In the genomic region with DNA sequence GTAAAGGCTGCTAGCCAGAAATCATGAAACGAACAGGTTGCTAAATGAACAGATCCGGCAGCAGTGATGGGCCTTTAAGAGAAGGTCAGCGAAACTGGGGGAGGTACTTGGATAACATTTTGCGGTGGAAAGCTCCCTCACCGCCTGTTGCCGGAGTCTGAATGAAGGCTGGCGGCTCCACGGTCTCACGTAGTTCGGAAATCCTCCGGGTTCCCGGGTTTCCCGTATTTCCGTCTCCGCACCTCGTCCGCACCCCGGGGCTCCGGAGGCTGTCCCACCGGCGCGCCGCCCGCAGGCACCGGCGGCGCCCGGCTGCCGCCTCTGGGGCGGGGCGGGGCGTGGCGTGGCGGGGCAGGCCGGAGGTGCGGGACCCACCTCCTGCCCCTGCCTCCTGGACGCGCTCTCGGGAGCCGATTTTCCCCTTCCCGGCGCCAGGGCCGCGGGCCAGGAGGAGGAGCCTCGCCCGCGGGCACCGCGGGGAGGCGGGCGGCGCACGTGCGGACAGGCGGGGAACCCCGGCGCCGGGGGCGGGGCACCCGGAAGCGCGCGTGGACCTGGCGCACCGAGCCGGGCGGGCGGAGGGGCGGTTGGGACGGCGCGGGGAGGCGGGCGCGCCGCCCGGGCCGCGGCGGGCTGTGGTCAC, we compare ENCODE assay signal across 8 cellular contexts. TPM values are rescaled to one million over a fixed set of nuclear protein-coding genes. Genes with fewer than 3 reads are reported as not detected.
DNase-seq lines count a peak whose midpoint lies in the region; ATAC-seq and TF ChIP-seq lines count a peak whose summit lies in the region.

A gene with protein sequence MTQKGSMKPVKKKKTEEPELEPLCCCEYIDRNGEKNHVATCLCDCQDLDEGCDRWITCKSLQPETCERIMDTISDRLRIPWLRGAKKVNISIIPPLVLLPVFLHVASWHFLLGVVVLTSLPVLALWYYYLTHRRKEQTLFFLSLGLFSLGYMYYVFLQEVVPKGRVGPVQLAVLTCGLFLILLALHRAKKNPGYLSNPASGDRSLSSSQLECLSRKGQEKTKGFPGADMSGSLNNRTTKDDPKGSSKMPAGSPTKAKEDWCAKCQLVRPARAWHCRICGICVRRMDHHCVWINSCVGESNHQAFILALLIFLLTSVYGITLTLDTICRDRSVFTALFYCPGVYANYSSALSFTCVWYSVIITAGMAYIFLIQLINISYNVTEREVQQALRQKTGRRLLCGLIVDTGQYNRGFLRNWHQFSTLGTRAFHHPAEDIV (plus strand): TSS at position 642 of the 643 bp plus-strand sequence. CDS start 790 bp downstream, outside the sequence.

- H3K9ac ChIP-seq in endodermal cell (ENCODE audit: extremely low read depth, low read length, poor library complexity, severe bottlenecking) = no peak within 1 kb of the TSS

- H3K27me3 ChIP-seq in CD4-positive, alpha-beta T cell (ENCODE audit: control insufficient read depth, insufficient read depth, low read length) = no peaks in the 10 kb centered on the region
- H3K27me3 ChIP-seq in endodermal cell (ENCODE audit: control insufficient read depth, insufficient read depth, low read length, poor library complexity, severe bottlenecking) (peaks cover 37% of the 10 kb centered on the region), mononuclear cell (ENCODE audit: insufficient read depth, low read length) (peaks cover 8% of the 10 kb centered on the region)

- H3K4me1 ChIP-seq in endodermal cell (ENCODE audit: control insufficient read depth, insufficient read depth, low read length) = no peaks in the 10 kb centered on the region
- peaks cover 10% of the 10 kb centered on the region for H3K4me1 ChIP-seq in mononuclear cell (ENCODE audit: insufficient read depth, low read length)

- H3K27ac Mint-ChIP-seq in CD4-positive, alpha-beta T cell = peak within 1 kb of the TSS; percentile 25
- H3K27ac Mint-ChIP-seq in activated CD8-positive, alpha-beta memory T cell treated with anti-CD3 and anti-CD28 coated beads, Interleukin-2, amount 10 ng/mL, durations not matched to agents 7 days and 5 days = no peak within 1 kb of the TSS
- H3K27ac Mint-ChIP-seq in endodermal cell = no peak within 1 kb of the TSS

- POLR2A ChIA-PET in CD4-positive, alpha-beta T cell (lab: Charles Lee) = no interaction called here

- H3K36me3 ChIP-seq in endodermal cell (ENCODE audit: control insufficient read depth, insufficient read depth, low read length) = no peaks in the 10 kb centered on the region

- peaks cover 18% of the 10 kb centered on the region for H3K4me1 Mint-ChIP-seq in CD4-positive, alpha-beta T cell (ENCODE audit: low read depth)
- peaks cover 11% of the 10 kb centered on the region for H3K4me1 Mint-ChIP-seq in activated CD8-positive, alpha-beta memory T cell treated with anti-CD3 and anti-CD28 coated beads, Interleukin-2, amount 10 ng/mL, durations not matched to agents 7 days and 5 days
- H3K4me1 Mint-ChIP-seq in endodermal cell = peaks cover 9% of the 10 kb centered on the region

- no peaks in the 10 kb centered on the region for H3K36me3 Mint-ChIP-seq in CD4-positive, alpha-beta T cell (ENCODE audit: low read depth)
- no peaks in the 10 kb centered on the region for H3K36me3 Mint-ChIP-seq in activated CD8-positive, alpha-beta memory T cell treated with anti-CD3 and anti-CD28 coated beads, Interleukin-2, amount 10 ng/mL, durations not matched to agents 7 days and 5 days
- no peaks in the 10 kb centered on the region for H3K36me3 Mint-ChIP-seq in endodermal cell (ENCODE audit: low read depth)

- DNase-seq in CD4-positive, alpha-beta T cell = peak; percentile 25 to 74 (median 49)
- DNase-seq in NCI-H82 treated with DMSO at 0.1 percent for 48 hours (lab: John Stamatoyannopoulos, UW; ENCODE audit: unreplicated experiment) = peak; percentile 33
- DNase-seq in activated CD8-positive, alpha-beta memory T cell treated with anti-CD3 and anti-CD28 coated beads, Interleukin-2, amount 10 ng/mL, durations not matched to agents 7 days and 5 days = peak; percentile 59
- DNase-seq in endodermal cell = peak; percentile 86
- peak; percentile 42 for DNase-seq in stimulated activated CD8-positive, alpha-beta memory T cell treated with anti-CD3 and anti-CD28 coated beads, Interleukin-2, amount 100 ng/mL, for 48 hours (ENCODE audit: low read depth in 2 of 2)

- no peaks in the 10 kb centered on the region for H3K9me3 ChIP-seq in CD4-positive, alpha-beta T cell (ENCODE audit: control insufficient read depth, low read length)
- H3K9me3 ChIP-seq in endodermal cell (ENCODE audit: control insufficient read depth, low read length) (no peaks in the 10 kb centered on the region), mononuclear cell (ENCODE audit: low read depth, low read length) (no peaks in the 10 kb centered on the region)

- TF ChIP-seq CTCF in CD4-positive, alpha-beta T cell (IDR thresholded peaks at IDR 0.05) = no peak
- TF ChIP-seq CTCF in endodermal cell (conservative IDR thresholded peaks at IDR 0.05) = no peak

- H3K27ac ChIP-seq in CD4-positive, alpha-beta T cell (ENCODE audit: low read depth, low read length) = no peak within 1 kb of the TSS
- no peak within 1 kb of the TSS for H3K27ac ChIP-seq in endodermal cell (ENCODE audit: low read depth, low read length)

- ATAC-seq in CD4-positive, alpha-beta T cell (ENCODE audit: poor library complexity) = peak; percentile 89
- peak; percentile 73 for ATAC-seq in GM19463 (IDR thresholded peaks at IDR 0.05; ENCODE audit: unreplicated experiment)
- ATAC-seq in HG03571 (IDR thresholded peaks at IDR 0.05; ENCODE audit: unreplicated experiment) = peak; percentile 80
- peak; percentile 86 for ATAC-seq in activated CD8-positive, alpha-beta memory T cell treated with anti-CD3 and anti-CD28 coated beads, Interleukin-2, amount 10 ng/mL, durations not matched to agents 7 days and 5 days

- 0 to 1% methylated on average over 16 to 80 of the region's 80 CpGs for WGBS in endodermal cell (ENCODE audit: insufficient coverage in 1 of 2, insufficient read length in 1 of 2), 2 experiments

- H3K4me3 ChIP-seq in endodermal cell (ENCODE audit: low read length) (peak within 1 kb of the TSS; percentile 83), mononuclear cell (ENCODE audit: low read length) (peak within 1 kb of the TSS; percentile 58)

- H3K9me3 Mint-ChIP-seq in CD4-positive, alpha-beta T cell = no peaks in the 10 kb centered on the region
- H3K9me3 Mint-ChIP-seq in activated CD8-positive, alpha-beta memory T cell treated with anti-CD3 and anti-CD28 coated beads, Interleukin-2, amount 10 ng/mL, durations not matched to agents 7 days and 5 days (ENCODE audit: low read depth) = no peaks in the 10 kb centered on the region
- H3K9me3 Mint-ChIP-seq in endodermal cell = no peaks in the 10 kb centered on the region

- peaks cover 13% of the 10 kb centered on the region for H3K27me3 Mint-ChIP-seq in CD4-positive, alpha-beta T cell
- peaks cover 40% of the 10 kb centered on the region for H3K27me3 Mint-ChIP-seq in activated CD8-positive, alpha-beta memory T cell treated with anti-CD3 and anti-CD28 coated beads, Interleukin-2, amount 10 ng/mL, durations not matched to agents 7 days and 5 days
- H3K27me3 Mint-ChIP-seq in endodermal cell (ENCODE audit: insufficient read depth) = peaks cover 32% of the 10 kb centered on the region

- CTCF ChIA-PET in CD4-positive, alpha-beta T cell (lab: Charles Lee) = no interaction called here
- CTCF ChIA-PET in activated CD8-positive, alpha-beta memory T cell treated with anti-CD3 and anti-CD28 coated beads, Interleukin-2, amount 10 ng/mL, durations not matched to agents 7 days and 5 days (lab: Charles Lee) = interaction anchor here (0.6 to 0.7 kb wide), 2 partner anchors 9 to 1026 kb away, joined by 3 read pairs; no protein-coding TSS in a partner anchor

- peak within 1 kb of the TSS; percentile 91 for H3K4me3 Mint-ChIP-seq in CD4-positive, alpha-beta T cell
- H3K4me3 Mint-ChIP-seq in activated CD8-positive, alpha-beta memory T cell treated with anti-CD3 and anti-CD28 coated beads, Interleukin-2, amount 10 ng/mL, durations not matched to agents 7 days and 5 days = peak within 1 kb of the TSS; percentile 74
- H3K4me3 Mint-ChIP-seq in endodermal cell = peak within 1 kb of the TSS; percentile 68

- intact Hi-C loops in CD4-positive, alpha-beta T cell (cut with DNase I, micrococcal nuclease) = loop anchor here (2.0 to 10.0 kb wide), 4 partner anchors 110 to 453 kb away; a partner anchor contains a TSS

RNA-seq across cellular contexts. Expression of the gene that starts here (rescaled TPM):
- total RNA-seq in CD4-positive, alpha-beta T cell = 1 to 10 TPM; 3.2 TPM
- 1 to 10 TPM; 3.0 to 3.9 TPM for total RNA-seq in activated CD8-positive, alpha-beta memory T cell treated with anti-CD3 and anti-CD28 coated beads, Interleukin-2, amount 10 ng/mL, durations not matched to agents 7 days and 5 days
- total RNA-seq in endodermal cell (10 to 100 TPM; 14.6 to 15.9 TPM), mononuclear cell (6.8 TPM)
- 1.9 TPM for polyA plus RNA-seq in endodermal cell (2013, experiment 1 of 2)
- polyA plus RNA-seq in endodermal cell (2013, experiment 2 of 2) = 1.9 TPM

Comparison
In these comparisons a context has a peak if more than half of its experiments do, and no peak if none do; other contexts are left out.
1. DNase-seq: peak in every context shown above with its lines; median percentile 86 in endodermal cell; 59 in activated CD8-positive, alpha-beta memory T cell treated with anti-CD3 and anti-CD28 coated beads, Interleukin-2, amount 10 ng/mL, durations not matched to agents 7 days and 5 days; 49 in CD4-positive, alpha-beta T cell; 42 in stimulated activated CD8-positive, alpha-beta memory T cell treated with anti-CD3 and anti-CD28 coated beads, Interleukin-2, amount 100 ng/mL, for 48 hours; 33 in NCI-H82 treated with DMSO at 0.1 percent for 48 hours.